8 cellular contexts compared by ENCODE assay signal in the genomic region with DNA sequence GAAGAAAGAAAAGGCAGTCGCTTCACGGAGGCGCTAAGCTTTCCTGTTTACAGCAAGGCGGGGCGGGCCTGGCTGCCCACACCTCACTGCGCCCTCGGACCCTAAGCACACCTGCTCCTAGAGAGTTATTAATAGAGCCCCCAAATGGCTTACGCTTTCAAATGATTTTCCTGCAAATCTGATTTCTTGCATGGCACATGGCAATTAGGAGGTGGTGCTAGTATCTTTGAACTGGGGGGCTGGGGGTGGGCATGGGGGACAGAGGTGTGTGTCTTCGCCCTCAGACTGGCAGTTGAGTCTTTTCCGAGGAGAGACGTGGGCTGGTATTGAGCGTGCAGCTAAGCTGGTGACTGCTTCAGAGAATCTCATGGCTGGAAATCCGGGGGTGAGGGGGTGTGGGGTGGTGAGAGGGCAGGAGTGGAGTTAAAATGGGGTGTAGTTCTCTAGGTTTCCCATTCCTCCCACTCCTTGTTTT. TPM values are rescaled to one million over a fixed set of nuclear protein-coding genes. Genes with fewer than 3 reads are reported as not detected.
DNase-seq lines count a peak whose midpoint lies in the region; ATAC-seq and TF ChIP-seq lines count a peak whose summit lies in the region.

No MANE protein-coding gene starts in this region.

- TF ChIP-seq CTCF in GM12865 (IDR thresholded peaks at IDR 0.05; ENCODE audit: insufficient read depth, low read depth, low read length, missing control alignments) (no peak), OCI-LY1 (IDR thresholded peaks at IDR 0.05; ENCODE audit: low read length) (no peak)

- peak; percentile 82 for DNase-seq in GM12865 (ENCODE audit: low read depth)
- DNase-seq in activated naive CD8-positive, alpha-beta T cell treated with anti-CD3 and anti-CD28 coated beads, Interleukin-2, amount 10 ng/mL, durations not matched to agents 7 days and 5 days, result peak; percentile 51
- peak; percentile 54 for DNase-seq in left kidney (ENCODE audit: low read depth, low spot score)
- DNase-seq in stimulated activated CD8-positive, alpha-beta memory T cell treated with anti-CD3 and anti-CD28 coated beads, Interleukin-7, amount 100 ng/mL, for 48 hours (ENCODE audit: extremely low read depth in 1 of 2, low read depth in 1 of 2), result peak; percentile 43 to 67
- DNase-seq in ureter (ENCODE audit: low spot score), result no peak

- H3K4me3 ChIP-seq in GM12865 (ENCODE audit: low read depth, low read length) (peak overlapping the region; percentile 87), OCI-LY1 (ENCODE audit: low read depth, low read length, poor library complexity, severe bottlenecking) (no peak overlapping the region)

- H3K36me3 ChIP-seq in OCI-LY1 (ENCODE audit: insufficient read depth, low read length), result no peaks in the 10 kb centered on the region

- peak overlapping the region; percentile 39 for H3K4me2 ChIP-seq in OCI-LY1 (ENCODE audit: low read length)

- H3K4me1 ChIP-seq in OCI-LY1 (ENCODE audit: insufficient read depth, low read length, severe bottlenecking), result peaks cover 29% of the 10 kb centered on the region

- no peaks in the 10 kb centered on the region for H3K9me3 Mint-ChIP-seq in activated naive CD8-positive, alpha-beta T cell treated with anti-CD3 and anti-CD28 coated beads, Interleukin-2, amount 10 ng/mL, durations not matched to agents 7 days and 5 days

- no peak overlapping the region for H2AFZ ChIP-seq in OCI-LY1 (ENCODE audit: low read length)

- no peaks in the 10 kb centered on the region; the same call in 1 of the 2 replicates for H3K27me3 ChIP-seq in OCI-LY1 (ENCODE audit: insufficient read depth, low read length)

- peaks cover 49% of the 10 kb centered on the region for H3K4me1 Mint-ChIP-seq in activated naive CD8-positive, alpha-beta T cell treated with anti-CD3 and anti-CD28 coated beads, Interleukin-2, amount 10 ng/mL, durations not matched to agents 7 days and 5 days

- no peak overlapping the region for H3K9ac ChIP-seq in OCI-LY1 (ENCODE audit: low read length)

- H3K9me3 ChIP-seq in OCI-LY1 (ENCODE audit: low read length), result no peaks in the 10 kb centered on the region

- H3K79me2 ChIP-seq in OCI-LY1 (ENCODE audit: insufficient read depth, low read length), result no peaks in the 10 kb centered on the region

- no peaks in the 10 kb centered on the region for H3K27me3 Mint-ChIP-seq in activated naive CD8-positive, alpha-beta T cell treated with anti-CD3 and anti-CD28 coated beads, Interleukin-2, amount 10 ng/mL, durations not matched to agents 7 days and 5 days

- H3K27ac ChIP-seq in OCI-LY1 (ENCODE audit: low read depth, low read length, poor library complexity, severe bottlenecking), result no peak overlapping the region

- no peak for ATAC-seq in activated naive CD8-positive, alpha-beta T cell treated with anti-CD3 and anti-CD28 coated beads, Interleukin-2, amount 10 ng/mL, durations not matched to agents 7 days and 5 days (ENCODE audit: low read depth)
- ATAC-seq in HG02588 (IDR thresholded peaks at IDR 0.05; ENCODE audit: unreplicated experiment) (no peak), HG03571 (IDR thresholded peaks at IDR 0.05; ENCODE audit: unreplicated experiment) (no peak)

- H3K27ac Mint-ChIP-seq in activated naive CD8-positive, alpha-beta T cell treated with anti-CD3 and anti-CD28 coated beads, Interleukin-2, amount 10 ng/mL, durations not matched to agents 7 days and 5 days, result peak overlapping the region; percentile 96

- POLR2A ChIA-PET in activated naive CD8-positive, alpha-beta T cell treated with anti-CD3 and anti-CD28 coated beads, Interleukin-2, amount 10 ng/mL, durations not matched to agents 7 days and 5 days (lab: Charles Lee), result interaction anchor here (0.6 to 2.9 kb wide), 16 partner anchors 14 to 311 kb away, joined by 3 to 19 read pairs (median 4); no protein-coding TSS in a partner anchor

- H4K20me1 ChIP-seq in OCI-LY1 (ENCODE audit: insufficient read depth, low read length), result no peaks in the 10 kb centered on the region

- H3F3A ChIP-seq in OCI-LY1 (ENCODE audit: insufficient read depth, low read length), result no peaks in the 10 kb centered on the region

- peaks cover 37% of the 10 kb centered on the region for H3K36me3 Mint-ChIP-seq in activated naive CD8-positive, alpha-beta T cell treated with anti-CD3 and anti-CD28 coated beads, Interleukin-2, amount 10 ng/mL, durations not matched to agents 7 days and 5 days

- H3K9me2 ChIP-seq in OCI-LY1 (ENCODE audit: low read depth, low read length), result no peaks in the 10 kb centered on the region

- peak overlapping the region; percentile 99 for H3K4me3 Mint-ChIP-seq in activated naive CD8-positive, alpha-beta T cell treated with anti-CD3 and anti-CD28 coated beads, Interleukin-2, amount 10 ng/mL, durations not matched to agents 7 days and 5 days

RNA-seq across cellular contexts. Expression of a gene that starts 1.3 kb away (rescaled TPM):
- total RNA-seq in activated naive CD8-positive, alpha-beta T cell treated with anti-CD3 and anti-CD28 coated beads, Interleukin-2, amount 10 ng/mL, durations not matched to agents 7 days and 5 days, result 100 to 1,000 TPM; 124 to 138 TPM
- 38.7 TPM for total RNA-seq in ureter
